Comparison of ENCODE assay signal across 19 cellular contexts in the genomic region with DNA sequence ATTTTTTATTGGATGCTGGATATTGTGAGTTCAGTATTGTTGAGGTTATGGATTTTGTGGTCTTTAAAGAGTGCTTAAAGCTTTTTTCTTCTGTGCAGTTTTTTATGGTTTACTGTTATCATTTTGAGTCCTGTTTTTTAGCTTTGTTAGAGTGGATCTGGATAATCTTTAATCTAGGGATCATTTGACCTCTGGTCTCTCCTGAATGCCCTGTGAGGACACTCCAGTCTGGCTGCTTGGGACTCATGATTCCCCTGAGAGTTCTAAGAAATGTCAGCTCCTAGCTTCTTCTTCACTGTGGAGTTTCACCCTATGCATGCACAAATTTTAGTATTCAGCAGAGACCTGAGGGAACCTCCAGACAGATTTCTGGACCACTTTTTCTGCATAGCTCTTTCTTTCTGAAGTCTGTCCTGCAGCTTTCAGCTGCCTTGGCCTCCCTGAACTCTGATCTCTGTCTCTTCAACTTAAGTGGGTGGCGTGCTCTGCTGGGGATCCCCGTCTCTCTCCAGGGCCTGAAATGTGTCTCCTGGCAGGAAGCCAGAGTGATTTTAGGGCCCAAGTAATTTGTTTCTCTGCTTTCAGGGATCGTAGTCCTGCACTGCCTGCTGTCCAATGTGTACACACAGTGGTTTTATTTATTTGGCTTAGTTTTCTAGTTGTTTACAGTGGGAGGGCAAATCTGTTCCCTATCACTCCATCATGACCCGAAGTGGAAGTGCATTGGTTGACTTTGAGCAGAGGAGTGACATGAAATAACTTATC. TPM values are rescaled to one million over a fixed set of nuclear protein-coding genes. Genes with fewer than 3 reads are reported as not detected.
A peak's percentile ranks its signal among the peaks of the same experiment; 100 is the strongest.
DNase-seq lines count a peak whose midpoint lies in the region; ATAC-seq, FAIRE-seq and TF ChIP-seq lines count a peak whose summit lies in the region.
"Had no signal": no experiment of that assay in that cellular context is flagged by ENCODE, and none has a peak within 500 bp of the region (broad histone marks: within the 10 kb centered on the region; RNA-seq: fewer than 3 reads in every experiment).

No MANE protein-coding gene starts in this region.

- no peak for ATAC-seq in GM21381 (IDR thresholded peaks at IDR 0.05; ENCODE audit: unreplicated experiment)

- no peak overlapping the region for H2BK120ac ChIP-seq in H9 (ENCODE audit: low read depth, low read length, poor library complexity, severe bottlenecking)

- H4K5ac ChIP-seq in H9 (ENCODE audit: insufficient read length, low read depth, low read length) = no peak overlapping the region

- H3K4ac ChIP-seq in H9 (ENCODE audit: low read depth, low read length) = no peak overlapping the region

- H3T11ph ChIP-seq in H9 (ENCODE audit: low read length) = no peak overlapping the region

- H3K27me3 Mint-ChIP-seq in H9 (ENCODE audit: low read depth) = no peaks in the 10 kb centered on the region

- no peaks in the 10 kb centered on the region; a peak in 1 of 5 replicates for H3K9me3 Mint-ChIP-seq in H9
- H3K9me3 Mint-ChIP-seq: activated T-helper 2 cell treated with anti-CD3 and anti-CD28 coated beads, Interferon-gamma antibody, Interleukin-2, Interleukin-4, amounts not matched to agents 10 μg/mL and 5 μg/mL and 100 μg/mL, durations not matched to agents 14 hours and 24 hours and 36 hours had no signal

- no peak for FAIRE-seq in small intestine (lab: Jason Lieb, UNC)
- FAIRE-seq: GM18507, RCC 7860 had no signal

- H3K4me3 ChIP-seq in ectodermal cell (ENCODE audit: insufficient read depth, low read depth, low read length) (no peak overlapping the region), small intestine (ENCODE audit: low read depth in 1 of 2, low read length in 2 of 2) (no peak overlapping the region)
- no peak overlapping the region for H3K4me3 ChIP-seq in effector memory CD4-positive, alpha-beta T cell (ENCODE audit: insufficient read depth, low read depth, low read length, poor library complexity, severe bottlenecking)
- H3K4me3 ChIP-seq: breast epithelium, dorsolateral prefrontal cortex, esophagus muscularis mucosa had no signal

- no peak overlapping the region for H2AK5ac ChIP-seq in H9 (ENCODE audit: insufficient read length, low read length)

- no peaks in the 10 kb centered on the region for H3K23me2 ChIP-seq in H9 (ENCODE audit: insufficient read length, low read depth, low read length, poor library complexity, severe bottlenecking)

- no peak for TF ChIP-seq CTCF in H9 (conservative IDR thresholded peaks at IDR 0.05)

- no peak overlapping the region for H3K9ac ChIP-seq in H9 (ENCODE audit: extremely low read depth, insufficient read length, low read length)
- H3K9ac ChIP-seq: SK-N-SH had no signal

- no peak for DNase-seq in H9
- peak; percentile 35 for DNase-seq in NCI-H128 (lab: John Stamatoyannopoulos, UW; ENCODE audit: unreplicated experiment)
- peak; percentile 42 for DNase-seq in small intestine
- no peak for DNase-seq in effector memory CD4-positive, alpha-beta T cell
- no peak for DNase-seq in SHP77 treated with DMSO at 0.1 percent for 48 hours (lab: John Stamatoyannopoulos, UW)
- DNase-seq: activated CD4-positive, CD25-positive, alpha-beta regulatory T cell; dorsolateral prefrontal cortex; NCI-H146; SK-N-SH had no signal

- WGBS in H9 (ENCODE audit: extremely low coverage, insufficient read length, low lambda C conversion rate) = no CpG with 5 or more reads among the region's 4 CpGs
- 58 to 72% methylated on average over 3 to 4 of the region's 4 CpGs for WGBS in ectodermal cell, 2 experiments
- 16 to 28% (median 22%) methylated on average over 4 of the region's 4 CpGs for WGBS in small intestine, 3 donors

- no peak overlapping the region for H4K91ac ChIP-seq in H9 (ENCODE audit: insufficient read length, low read depth, low read length)

- H3K4me2 ChIP-seq in H9 (ENCODE audit: insufficient read depth, insufficient read length, low read length) = no peak overlapping the region
- H3K4me2 ChIP-seq: SK-N-SH had no signal

- H2BK12ac ChIP-seq in H9 (ENCODE audit: insufficient read length, low read depth, low read length) = no peak overlapping the region

- no peak overlapping the region for H2BK20ac ChIP-seq in H9 (ENCODE audit: low read depth, low read length, poor library complexity, severe bottlenecking)

- no peak overlapping the region for H4K8ac ChIP-seq in H9 (replicated peaks; ENCODE audit: insufficient read length, low read depth, low read length)

- peaks cover 2% of the 10 kb centered on the region for H4K20me1 ChIP-seq in H9 (ENCODE audit: control insufficient read depth, insufficient read depth, insufficient read length)

- H3K79me1 ChIP-seq in H9 (ENCODE audit: insufficient read depth, low read depth, low read length, poor library complexity, severe bottlenecking) = peaks cover 9% of the 10 kb centered on the region

- H3K27ac ChIP-seq in H9 (ENCODE audit: insufficient read length, low read depth, low read length) (no peak overlapping the region), ectodermal cell (ENCODE audit: insufficient read depth, low read depth, low read length, poor library complexity, severe bottlenecking) (peak overlapping the region; percentile 80), small intestine (ENCODE audit: low read depth in 1 of 2, low read length in 1 of 2) (no peak overlapping the region)
- no peak overlapping the region for H3K27ac ChIP-seq in effector memory CD4-positive, alpha-beta T cell (ENCODE audit: insufficient read depth, low read length, poor library complexity, severe bottlenecking)
- H3K27ac ChIP-seq: esophagus muscularis mucosa, neutrophil had no signal

- peak overlapping the region; percentile 27 to 95 (median 44); a peak in 5 of 7 replicates for H3K27ac Mint-ChIP-seq in H9
- H3K27ac Mint-ChIP-seq: activated T-helper 2 cell treated with anti-CD3 and anti-CD28 coated beads, Interferon-gamma antibody, Interleukin-2, Interleukin-4, amounts not matched to agents 10 μg/mL and 5 μg/mL and 100 μg/mL, durations not matched to agents 14 hours and 24 hours and 36 hours had no signal

- H3K23ac ChIP-seq in H9 (ENCODE audit: insufficient read length, low read depth, low read length) = no peak overlapping the region

- peaks cover 5% of the 10 kb centered on the region; the same call in 1 of the 2 replicates for H3K79me2 ChIP-seq in H9 (ENCODE audit: insufficient read depth, low read length)

- H3K56ac ChIP-seq in H9 (ENCODE audit: insufficient read length, low read depth, low read length) = no peak overlapping the region

- no peak overlapping the region for H3K18ac ChIP-seq in H9 (ENCODE audit: insufficient read length, low read depth, low read length)

- H3K27me3 ChIP-seq in H9 (ENCODE audit: insufficient read depth, low read length) (no peaks in the 10 kb centered on the region), ectodermal cell (ENCODE audit: control insufficient read depth, insufficient read depth, low read length, poor library complexity, severe bottlenecking) (no peaks in the 10 kb centered on the region), small intestine (ENCODE audit: control insufficient read depth in 2 of 2, insufficient read depth in 2 of 2, low read length in 2 of 2) (no peaks in the 10 kb centered on the region)
- no peaks in the 10 kb centered on the region for H3K27me3 ChIP-seq in effector memory CD4-positive, alpha-beta T cell (replicated peaks; ENCODE audit: control insufficient read depth, insufficient read depth, low read length, poor library complexity, severe bottlenecking)
- H3K27me3 ChIP-seq: breast epithelium, dorsolateral prefrontal cortex, esophagus muscularis mucosa, neutrophil had no signal

- H3K14ac ChIP-seq in H9 (ENCODE audit: insufficient read depth, low read length) = no peak overlapping the region

- no peak overlapping the region for H2BK5ac ChIP-seq in H9 (ENCODE audit: insufficient read length, low read length)

- H3K4me1 ChIP-seq in H9 (ENCODE audit: insufficient read depth, low read length) = no peaks in the 10 kb centered on the region
- H3K4me1 ChIP-seq in ectodermal cell (ENCODE audit: control insufficient read depth, insufficient read depth, low read length) = peaks cover 16% of the 10 kb centered on the region
- H3K4me1 ChIP-seq in small intestine (ENCODE audit: control insufficient read depth in 2 of 2, insufficient read depth in 1 of 2, low read depth in 1 of 2, low read length in 1 of 2) = no peaks in the 10 kb centered on the region
- H3K4me1 ChIP-seq in effector memory CD4-positive, alpha-beta T cell (ENCODE audit: control insufficient read depth, insufficient read depth, low read length, poor library complexity, severe bottlenecking) = no peaks in the 10 kb centered on the region
- H3K4me1 ChIP-seq: breast epithelium had no signal

- no peak overlapping the region for H2AFZ ChIP-seq in H9 (ENCODE audit: low read length)

- no peaks in the 10 kb centered on the region for H3K36me3 ChIP-seq in ectodermal cell (ENCODE audit: control insufficient read depth, insufficient read depth, low read length)
- H3K36me3 ChIP-seq in small intestine (ENCODE audit: control insufficient read depth in 2 of 2, insufficient read depth in 2 of 2, low read length in 2 of 2) = no peaks in the 10 kb centered on the region
- no peaks in the 10 kb centered on the region for H3K36me3 ChIP-seq in effector memory CD4-positive, alpha-beta T cell (ENCODE audit: control insufficient read depth, insufficient read depth, low read length)
- H3K36me3 ChIP-seq: breast epithelium, neutrophil had no signal

- H3K9me3 ChIP-seq in H9 (ENCODE audit: control insufficient read depth, low read depth, low read length) (no peaks in the 10 kb centered on the region), ectodermal cell (ENCODE audit: control insufficient read depth, low read length) (no peaks in the 10 kb centered on the region), small intestine (ENCODE audit: control insufficient read depth, low read depth) (no peaks in the 10 kb centered on the region)
- no peaks in the 10 kb centered on the region for H3K9me3 ChIP-seq in effector memory CD4-positive, alpha-beta T cell (ENCODE audit: control insufficient read depth, low read length)
- H3K9me3 ChIP-seq: breast epithelium, esophagus muscularis mucosa, neutrophil, SK-N-SH had no signal

- H3K4me3 Mint-ChIP-seq in H9 = no peak overlapping the region

- no peak overlapping the region for H2BK15ac ChIP-seq in H9 (ENCODE audit: low read depth, low read length)

- peaks cover 4 to 12% (median 7%) of the 10 kb centered on the region in 3 experiments; a peak in 5 of 7 replicates for H3K36me3 Mint-ChIP-seq in H9 (ENCODE audit: insufficient read depth in 1 of 3, low read depth in 3 of 3)

- peaks cover 24 to 33% of the 10 kb centered on the region in 2 experiments for H3K4me1 Mint-ChIP-seq in H9

RNA-seq across cellular contexts. Expression of a gene that starts 14.7 kb away (rescaled TPM):
- 20.7 and 23.9 TPM in 2 replicates for total RNA-seq in H9 (2021)
- 27.5 TPM for polyA plus RNA-seq in ectodermal cell (2013, experiment 1 of 4)
- 30.5 TPM for polyA plus RNA-seq in ectodermal cell (2013, experiment 2 of 4)
- polyA plus RNA-seq in ectodermal cell (2013, experiment 3 of 4) = 24.9 TPM
- 25.0 TPM for polyA plus RNA-seq in ectodermal cell (2013, experiment 4 of 4)
- polyA plus RNA-seq in small intestine = 10 to 100 TPM; 15.9 to 24.9 (median 24.4) TPM

RNA-seq across cellular contexts. Expression of a gene that starts 17.1 kb away (rescaled TPM):
- 94.1 and 98.2 TPM in 2 replicates for total RNA-seq in H9 (2021)
- polyA plus RNA-seq in ectodermal cell (2013, experiment 1 of 4) = 52.9 TPM
- polyA plus RNA-seq in ectodermal cell (2013, experiment 2 of 4) = 59.8 TPM
- polyA plus RNA-seq in ectodermal cell (2013, experiment 3 of 4) = 38.6 TPM
- polyA plus RNA-seq in ectodermal cell (2013, experiment 4 of 4) = 40.4 TPM
- polyA plus RNA-seq in small intestine = 10 to 100 TPM in 2 of 3 donors, 1 to 10 TPM in 1; 8.9 to 24.0 (median 10.3) TPM

RNA-seq across cellular contexts. Expression of a gene that starts 39.6 kb away (rescaled TPM):
- 0.33 TPM in 1 of 2 replicates, not detected in the other for total RNA-seq in H9 (2021)
- polyA plus RNA-seq in ectodermal cell (2013, experiment 1 of 4) = 0.78 TPM
- 1.1 TPM for polyA plus RNA-seq in ectodermal cell (2013, experiment 2 of 4)
- 0.37 TPM for polyA plus RNA-seq in ectodermal cell (2013, experiment 3 of 4)
- 0.77 TPM for polyA plus RNA-seq in ectodermal cell (2013, experiment 4 of 4)
- under 1 TPM in 1 of 3 donors, not detected in 2; 0.97 TPM for polyA plus RNA-seq in small intestine
- total RNA-seq: HT-29, LHCN-M2 had no signal

RNA-seq across cellular contexts. Expression of a gene that starts 59.2 kb away (rescaled TPM):
- total RNA-seq in H9 (2021) = 16.3 and 17.8 TPM in 2 replicates
- polyA plus RNA-seq in ectodermal cell (2013, experiment 1 of 4) = 39.5 TPM
- 38.9 TPM for polyA plus RNA-seq in ectodermal cell (2013, experiment 2 of 4)
- 29.3 TPM for polyA plus RNA-seq in ectodermal cell (2013, experiment 3 of 4)
- polyA plus RNA-seq in ectodermal cell (2013, experiment 4 of 4) = 33.9 TPM
- 10 to 100 TPM; 11.3 to 28.3 (median 27.3) TPM for polyA plus RNA-seq in small intestine

Comparison
In these comparisons a context has a peak if more than half of its experiments do, and no peak if none do; other contexts are left out.
1. DNase-seq: peak in NCI-H128 (single experiment) and small intestine (single experiment); none in H9 (single experiment), effector memory CD4-positive, alpha-beta T cell (0 of 3) and SHP77 treated with DMSO at 0.1 percent for 48 hours (single experiment).